ENCODE assay signal across 24 cellular contexts in genomic region chr1:3133671-3134070, GRCh38.
DNase-seq lines count a peak whose midpoint lies in the region; ATAC-seq, FAIRE-seq and TF ChIP-seq lines count a peak whose summit lies in the region.
"Had no signal": no experiment of that assay in that cellular context is flagged by ENCODE, and none has a peak within 500 bp of the region (broad histone marks: within the 10 kb centered on the region; RNA-seq: fewer than 3 reads in every experiment).

No MANE protein-coding gene starts in this region.

- H3K4me3 ChIP-seq in HepG2 (replicated peaks in 1 of 3; ENCODE audit: insufficient read depth in 1 of 3, low read depth in 2 of 3, low read length in 3 of 3) (peak overlapping the region in 1 of 3 experiments; percentile 25; a peak in 2 of 6 replicates), right lobe of liver (no peak overlapping the region), fibroblast of the aortic adventitia (ENCODE audit: low read depth, low read length) (no peak overlapping the region), osteoblast (ENCODE audit: insufficient read depth, low read length) (no peak overlapping the region)
- H3K4me3 ChIP-seq: A549, gastrocnemius medialis, GM23338, MG63, skin epidermis had no signal

- 21% methylated on average over 9 of the region's 12 CpGs for WGBS in HepG2 (ENCODE audit: low lambda C conversion rate)
- WGBS in right lobe of liver (ENCODE audit: insufficient coverage, low coverage, low lambda C conversion rate, missing lambda C conversion rate) = 42% methylated on average over 7 of the region's 12 CpGs

- H3K9me3 ChIP-seq in HepG2 (ENCODE audit: low read length) = no peaks in the 10 kb centered on the region
- H3K9me3 ChIP-seq in right lobe of liver = no peaks in the 10 kb centered on the region
- H3K9me3 ChIP-seq in osteoblast (ENCODE audit: low read depth, low read length) = no peaks in the 10 kb centered on the region
- H3K9me3 ChIP-seq: A549, gastrocnemius medialis, MG63 had no signal

- DNase-seq in HepG2 (ENCODE audit: low spot score) = peak; percentile 31
- DNase-seq in right lobe of liver = no peak
- peak; percentile 21 for DNase-seq in fibroblast of the aortic adventitia (ENCODE audit: low read depth)
- DNase-seq in osteoblast (ENCODE audit: insufficient read length, low spot score, missing footprints) = peak; percentile 95
- no peak for DNase-seq in activated naive CD4-positive, alpha-beta T cell treated with anti-CD3 and anti-CD28 coated beads for 36 hours
- DNase-seq in ACHN = no peak
- no peak for DNase-seq in activated T-cell treated with anti-CD3 and anti-CD28 coated beads, Interleukin-2, amount 50 U/mL, for 4 hours
- DNase-seq in amygdala (lab: John Stamatoyannopoulos, UW) = no peak
- DNase-seq: activated CD4-positive, alpha-beta T cell treated with anti-CD3 and anti-CD28 coated beads, Interleukin-2, amount 10 ng/mL, durations not matched to agents 24 days and 14 days; activated CD8-positive, alpha-beta memory T cell treated with anti-CD3 and anti-CD28 coated beads, Interleukin-2, amount 50 U/mL, for 4 hours; activated naive CD4-positive, alpha-beta T cell; CD4-positive, CD25-positive, alpha-beta regulatory T cell; gastrocnemius medialis; MG63; NCI-H187 treated with DMSO at 0.1 percent for 48 hours; NCI-H446; NK-92 treated with Interleukin-12 subunit alpha and Interleukin-12 subunit beta, amount 100 ng/mL, for 24 hours; stimulated activated CD4-positive, alpha-beta T cell treated with anti-CD3 and anti-CD28 coated beads, Interleukin-4, amount 100 ng/mL, for 1 hour had no signal

- CTCF ChIA-PET in HepG2 (lab: Yijun Ruan, JAX; ENCODE audit: low intra/inter-chr PET ratio, low total read pairs) = no interaction called here
- CTCF ChIA-PET in activated naive CD4-positive, alpha-beta T cell treated with anti-CD3 and anti-CD28 coated beads for 36 hours (lab: Charles Lee) = no interaction called here

- no peak for TF ChIP-seq EP300 in HepG2 (IDR thresholded peaks at IDR 0.05; ENCODE audit: low read depth in 2 of 2, low read length in 2 of 2)
- no peak for TF ChIP-seq EP300 in HepG2 (CRISPR knock-in tag; IDR thresholded peaks at IDR 0.05; ENCODE audit: borderline replicate concordance)

- H3K79me2 ChIP-seq in HepG2 (ENCODE audit: insufficient read depth, low read length) (no peaks in the 10 kb centered on the region), osteoblast (ENCODE audit: insufficient read depth, low read length) (no peaks in the 10 kb centered on the region)

- peak; percentile 51 for FAIRE-seq in HepG2 (lab: Jason Lieb, UNC)
- FAIRE-seq: A549 had no signal

- H2AFZ ChIP-seq in HepG2 (ENCODE audit: low read length) = no peak overlapping the region
- peak overlapping the region; percentile 22 for H2AFZ ChIP-seq in osteoblast (ENCODE audit: low read length)
- H2AFZ ChIP-seq: GM23338 had no signal

- H3K4me2 ChIP-seq in HepG2 (ENCODE audit: low read depth, low read length) (peak overlapping the region; percentile 49), osteoblast (ENCODE audit: insufficient read depth, low read length) (peak overlapping the region; percentile 28)
- H3K4me2 ChIP-seq: A549, GM23338 had no signal

- H3K36me3 ChIP-seq in HepG2 (replicated peaks in 1 of 2; ENCODE audit: control insufficient read depth in 1 of 2, insufficient read depth in 2 of 2, low read length in 2 of 2) (no peaks in the 10 kb centered on the region), right lobe of liver (no peaks in the 10 kb centered on the region), osteoblast (ENCODE audit: insufficient read depth, low read length) (no peaks in the 10 kb centered on the region)
- H3K36me3 ChIP-seq: gastrocnemius medialis, MG63 had no signal

- H3K4me3 Mint-ChIP-seq in activated naive CD4-positive, alpha-beta T cell treated with anti-CD3 and anti-CD28 coated beads for 36 hours = no peak overlapping the region
- H3K4me3 Mint-ChIP-seq in activated T-cell treated with anti-CD3 and anti-CD28 coated beads, Interleukin-2, amount 50 U/mL, for 4 hours = no peak overlapping the region
- H3K4me3 Mint-ChIP-seq: activated CD4-positive, alpha-beta T cell treated with anti-CD3 and anti-CD28 coated beads, Interleukin-2, amount 10 ng/mL, durations not matched to agents 24 days and 14 days; CD4-positive, CD25-positive, alpha-beta regulatory T cell; dendritic cell treated with granulocyte-macrophage colony-stimulating factor and Interleukin-4, amounts not matched to agents 40 ng/mL and 50 ng/mL, for 4 days; GM23338 had no signal

- H3K4me1 Mint-ChIP-seq in activated naive CD4-positive, alpha-beta T cell treated with anti-CD3 and anti-CD28 coated beads for 36 hours (ENCODE audit: low read depth) = no peaks in the 10 kb centered on the region
- no peaks in the 10 kb centered on the region for H3K4me1 Mint-ChIP-seq in activated T-cell treated with anti-CD3 and anti-CD28 coated beads, Interleukin-2, amount 50 U/mL, for 4 hours (ENCODE audit: low read depth)
- H3K4me1 Mint-ChIP-seq: activated CD4-positive, alpha-beta T cell treated with anti-CD3 and anti-CD28 coated beads, Interleukin-2, amount 10 ng/mL, durations not matched to agents 24 days and 14 days; CD4-positive, CD25-positive, alpha-beta regulatory T cell; GM23338; IgD-negative memory B cell had no signal

- H4K20me1 ChIP-seq in HepG2 (ENCODE audit: insufficient read depth, low read length) (no peaks in the 10 kb centered on the region), osteoblast (ENCODE audit: insufficient read depth, low read length) (no peaks in the 10 kb centered on the region)

- TF ChIP-seq CTCF in HepG2 (CRISPR knock-in tag; IDR thresholded peaks at IDR 0.05) (no peak), right lobe of liver (IDR thresholded peaks at IDR 0.05) (no peak), fibroblast of the aortic adventitia (IDR thresholded peaks at IDR 0.05; ENCODE audit: insufficient read depth, low read length) (no peak), osteoblast (IDR thresholded peaks at IDR 0.05; ENCODE audit: extremely low read depth, low read depth, low read length) (no peak)

- H3K27ac ChIP-seq in HepG2 (ENCODE audit: extremely low read length, insufficient read depth, low read length) (peak overlapping the region; percentile 45), right lobe of liver (no peak overlapping the region), osteoblast (ENCODE audit: low read depth, low read length) (no peak overlapping the region)
- H3K27ac ChIP-seq: A549, gastrocnemius medialis, skin epidermis had no signal

- H3K9me3 Mint-ChIP-seq in activated naive CD4-positive, alpha-beta T cell treated with anti-CD3 and anti-CD28 coated beads for 36 hours = no peaks in the 10 kb centered on the region
- H3K9me3 Mint-ChIP-seq in activated T-cell treated with anti-CD3 and anti-CD28 coated beads, Interleukin-2, amount 50 U/mL, for 4 hours = no peaks in the 10 kb centered on the region
- H3K9me3 Mint-ChIP-seq: activated CD4-positive, alpha-beta T cell treated with anti-CD3 and anti-CD28 coated beads, Interleukin-2, amount 10 ng/mL, durations not matched to agents 24 days and 14 days; CD4-positive, CD25-positive, alpha-beta regulatory T cell; dendritic cell treated with granulocyte-macrophage colony-stimulating factor and Interleukin-4, amounts not matched to agents 40 ng/mL and 50 ng/mL, for 4 days had no signal

- no peak for TF ChIP-seq RAD21 in HepG2 (CRISPR knock-in tag; IDR thresholded peaks at IDR 0.05)

- H3K4me1 ChIP-seq in HepG2 (ENCODE audit: insufficient read depth, low read length) (peaks cover 67% of the 10 kb centered on the region), right lobe of liver (no peaks in the 10 kb centered on the region), osteoblast (ENCODE audit: insufficient read depth, low read length) (peaks cover 4% of the 10 kb centered on the region)
- H3K4me1 ChIP-seq: gastrocnemius medialis had no signal

- TF ChIP-seq POLR2A in HepG2 (IDR thresholded peaks at IDR 0.05; ENCODE audit: insufficient read depth in 1 of 2, low read depth in 2 of 2, low read length in 2 of 2) = no peak
- no peak for TF ChIP-seq POLR2A in right lobe of liver (IDR thresholded peaks at IDR 0.05)

- in situ Hi-C loops in HepG2 (cut with HindIII; ENCODE audit: extremely low pct_ligation_motif_present, low pct_unique_long_range_greater_than_20kb) (no loop called here), ACHN (cut with HindIII; ENCODE audit: low pct_ligation_motif_present, low pct_unique_long_range_greater_than_20kb, low sequenced_read_pairs) (no loop called here)

- no peak overlapping the region for H3K27ac Mint-ChIP-seq in activated naive CD4-positive, alpha-beta T cell treated with anti-CD3 and anti-CD28 coated beads for 36 hours
- H3K27ac Mint-ChIP-seq: activated CD4-positive, alpha-beta T cell treated with anti-CD3 and anti-CD28 coated beads, Interleukin-2, amount 10 ng/mL, durations not matched to agents 24 days and 14 days; CD4-positive, CD25-positive, alpha-beta regulatory T cell; dendritic cell treated with granulocyte-macrophage colony-stimulating factor and Interleukin-4, amounts not matched to agents 40 ng/mL and 50 ng/mL, for 4 days; GM23338; IgD-negative memory B cell had no signal

- POLR2A ChIA-PET in HepG2 (lab: Yijun Ruan, JAX) = no interaction called here

- H3K27me3 ChIP-seq in HepG2 (ENCODE audit: control insufficient read depth in 1 of 2, insufficient read depth in 2 of 2, low read length in 2 of 2) (peaks cover 0 to 6% of the 10 kb centered on the region in 2 experiments; a peak in 2 of 5 replicates), right lobe of liver (no peaks in the 10 kb centered on the region), osteoblast (ENCODE audit: insufficient read depth, low read length) (no peaks in the 10 kb centered on the region)
- H3K27me3 ChIP-seq: MG63 had no signal

- no peaks in the 10 kb centered on the region for H3K27me3 Mint-ChIP-seq in activated naive CD4-positive, alpha-beta T cell treated with anti-CD3 and anti-CD28 coated beads for 36 hours (ENCODE audit: low read depth)
- H3K27me3 Mint-ChIP-seq in activated T-cell treated with anti-CD3 and anti-CD28 coated beads, Interleukin-2, amount 50 U/mL, for 4 hours (ENCODE audit: low read depth) = peaks cover 4% of the 10 kb centered on the region
- H3K27me3 Mint-ChIP-seq: activated CD4-positive, alpha-beta T cell treated with anti-CD3 and anti-CD28 coated beads, Interleukin-2, amount 10 ng/mL, durations not matched to agents 24 days and 14 days; CD4-positive, CD25-positive, alpha-beta regulatory T cell had no signal

- H3K9ac ChIP-seq in HepG2 (ENCODE audit: insufficient read depth, low read depth, low read length) = no peak overlapping the region

- BruUV-seq in HepG2 (replicated peaks; lab: Mats Ljungman, UMichigan) = no TSS peak

- no peaks in the 10 kb centered on the region for H3K36me3 Mint-ChIP-seq in activated naive CD4-positive, alpha-beta T cell treated with anti-CD3 and anti-CD28 coated beads for 36 hours (ENCODE audit: low read depth)
- no peaks in the 10 kb centered on the region for H3K36me3 Mint-ChIP-seq in activated T-cell treated with anti-CD3 and anti-CD28 coated beads, Interleukin-2, amount 50 U/mL, for 4 hours (ENCODE audit: insufficient read depth)
- H3K36me3 Mint-ChIP-seq: CD4-positive, CD25-positive, alpha-beta regulatory T cell; IgD-negative memory B cell had no signal

- ATAC-seq in HepG2 (peak; percentile 16; the same call in 2 of the 3 replicates), right lobe of liver (no peak)
- no peak for ATAC-seq in activated T-cell treated with anti-CD3 and anti-CD28 coated beads, Interleukin-2, amount 50 U/mL, for 4 hours
- ATAC-seq: gastrocnemius medialis, GM23338, left lobe of liver had no signal

- intact Hi-C loops in HepG2 (cut with micrococcal nuclease; ENCODE audit: unreplicated experiment) (no loop called here), right lobe of liver (cut with DNase I) (no loop called here)
- intact Hi-C loops in activated naive CD4-positive, alpha-beta T cell treated with anti-CD3 and anti-CD28 coated beads for 36 hours (cut with micrococcal nuclease) = no loop called here

Comparison
In these comparisons a context has a peak if more than half of its experiments do, and no peak if none do; other contexts are left out.
1. DNase-seq: peak in HepG2 (single experiment), fibroblast of the aortic adventitia (single experiment) and osteoblast (single experiment); none in right lobe of liver (0 of 3), activated naive CD4-positive, alpha-beta T cell treated with anti-CD3 and anti-CD28 coated beads for 36 hours (single experiment), ACHN (single experiment), activated T-cell treated with anti-CD3 and anti-CD28 coated beads, Interleukin-2, amount 50 U/mL, for 4 hours (single experiment) and amygdala (0 of 56).